23 cellular contexts compared by ENCODE assay signal in the genomic region with DNA sequence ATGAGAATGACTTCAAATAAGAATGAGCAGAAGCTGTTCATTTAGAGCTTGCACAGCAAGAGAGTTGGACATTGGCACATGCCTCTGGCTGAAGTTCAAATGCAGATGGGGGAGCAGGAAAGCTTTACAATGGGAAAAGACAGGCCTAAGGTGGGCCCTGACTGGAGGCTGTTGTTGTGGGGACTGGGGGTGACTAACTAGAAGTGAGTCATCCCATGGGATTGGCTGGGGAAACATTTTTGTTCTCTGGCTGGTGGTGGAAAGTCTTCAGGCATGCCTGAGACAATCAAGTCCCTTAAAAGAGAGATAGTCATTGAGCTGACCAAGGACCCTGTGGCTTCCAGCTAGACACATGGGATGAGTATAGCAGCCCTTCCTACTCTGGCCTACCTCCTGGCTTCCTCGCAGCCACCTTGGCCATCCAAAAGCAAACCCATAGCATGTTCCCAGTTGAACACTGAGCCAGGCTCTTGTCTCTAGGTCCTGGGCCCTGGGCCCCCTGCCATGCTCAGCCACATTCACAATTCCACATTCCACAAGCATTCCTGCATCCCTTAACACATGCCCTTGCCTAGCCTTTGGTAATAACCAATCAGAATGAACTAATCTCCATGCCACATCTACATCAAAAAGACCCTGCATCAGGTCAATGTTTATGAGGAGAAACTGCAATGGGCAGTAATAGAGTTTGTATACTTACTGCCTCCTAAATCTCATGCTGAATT.
"Had no signal": no experiment of that assay in that cellular context is flagged by ENCODE, and none has a peak within 500 bp of the region (broad histone marks: within the 10 kb centered on the region; RNA-seq: fewer than 3 reads in every experiment).

No MANE protein-coding gene starts in this region.

- H3K4me1 ChIP-seq: pancreas, psoas muscle, tibial artery had no signal

- H3K9me3 ChIP-seq: pancreas, psoas muscle, tibial artery had no signal

- FAIRE-seq: islet of Langerhans, pancreas had no signal

- H3K9me3 Mint-ChIP-seq: activated CD4-positive, alpha-beta memory T cell treated with anti-CD3 and anti-CD28 coated beads, Interleukin-2, amount 10 ng/mL, durations not matched to agents 7 days and 5 days; activated CD4-positive, alpha-beta T cell treated with anti-CD3 and anti-CD28 coated beads, Interleukin-2, amount 10 ng/mL, durations not matched to agents 24 days and 14 days; activated naive CD4-positive, alpha-beta T cell treated with anti-CD3 and anti-CD28 coated beads, Interleukin-2, amount 10 ng/mL, durations not matched to agents 7 days and 5 days; endodermal cell; memory B cell; nephron progenitor cell; stimulated activated effector memory CD8-positive, alpha-beta T cell treated with anti-CD3 and anti-CD28 coated beads, Interleukin-12 subunit alpha, Interleukin-12 subunit beta, amount 100 ng/mL, for 72 hours; stimulated activated naive CD8-positive, alpha-beta T cell treated with anti-CD3 and anti-CD28 coated beads, Interleukin-15, amount 100 ng/mL, for 72 hours had no signal

- H3K27ac ChIP-seq: coronary artery, epithelial cell of prostate, pancreas, psoas muscle, tibial artery had no signal

- H3K27me3 Mint-ChIP-seq: activated CD4-positive, alpha-beta memory T cell treated with anti-CD3 and anti-CD28 coated beads, Interleukin-2, amount 10 ng/mL, durations not matched to agents 7 days and 5 days; activated CD4-positive, alpha-beta T cell treated with anti-CD3 and anti-CD28 coated beads, Interleukin-2, amount 10 ng/mL, durations not matched to agents 24 days and 14 days; activated CD8-positive, alpha-beta memory T cell treated with anti-CD3 and anti-CD28 coated beads, Interleukin-2, amount 10 ng/mL, durations not matched to agents 7 days and 5 days; activated naive CD4-positive, alpha-beta T cell treated with anti-CD3 and anti-CD28 coated beads, Interleukin-2, amount 10 ng/mL, durations not matched to agents 7 days and 5 days; stimulated activated naive CD8-positive, alpha-beta T cell treated with anti-CD3 and anti-CD28 coated beads, Interleukin-15, amount 100 ng/mL, for 72 hours had no signal

- H3K27ac Mint-ChIP-seq: activated CD4-positive, alpha-beta memory T cell treated with anti-CD3 and anti-CD28 coated beads, Interleukin-2, amount 10 ng/mL, durations not matched to agents 7 days and 5 days; activated CD4-positive, alpha-beta T cell treated with anti-CD3 and anti-CD28 coated beads, Interleukin-2, amount 10 ng/mL, durations not matched to agents 24 days and 14 days; activated CD8-positive, alpha-beta memory T cell treated with anti-CD3 and anti-CD28 coated beads, Interleukin-2, amount 10 ng/mL, durations not matched to agents 7 days and 5 days; activated naive CD4-positive, alpha-beta T cell treated with anti-CD3 and anti-CD28 coated beads, Interleukin-2, amount 10 ng/mL, durations not matched to agents 7 days and 5 days; endodermal cell; memory B cell; nephron progenitor cell; stimulated activated effector memory CD8-positive, alpha-beta T cell treated with anti-CD3 and anti-CD28 coated beads, Interleukin-12 subunit alpha, Interleukin-12 subunit beta, amount 100 ng/mL, for 72 hours; stimulated activated naive CD8-positive, alpha-beta T cell treated with anti-CD3 and anti-CD28 coated beads, Interleukin-15, amount 100 ng/mL, for 72 hours had no signal

- H3K27me3 ChIP-seq: pancreas, tibial artery had no signal

- DNase-seq: activated CD4-positive, alpha-beta memory T cell treated with anti-CD3 and anti-CD28 coated beads, Interleukin-2, amount 10 ng/mL, durations not matched to agents 7 days and 5 days; activated CD4-positive, alpha-beta T cell treated with anti-CD3 and anti-CD28 coated beads, Interleukin-2, amount 10 ng/mL, durations not matched to agents 24 days and 14 days; activated CD8-positive, alpha-beta memory T cell treated with anti-CD3 and anti-CD28 coated beads, Interleukin-2, amount 10 ng/mL, durations not matched to agents 7 days and 5 days; activated effector memory CD4-positive, alpha-beta T cell treated with anti-CD3 and anti-CD28 coated beads, Interleukin-2, amount 50 U/mL, for 16 hours; activated naive CD4-positive, alpha-beta T cell treated with anti-CD3 and anti-CD28 coated beads, Interleukin-2, amount 10 ng/mL, durations not matched to agents 7 days and 5 days; activated T-cell treated with anti-CD3 and anti-CD28 coated beads for 4 hours; amygdala; cerebellar nuclear complex; endodermal cell; left cardiac atrium; nephron progenitor cell; pancreas; psoas muscle; right cardiac atrium; stimulated activated CD4-positive, alpha-beta T cell treated with anti-CD3 and anti-CD28 coated beads, Interleukin-1b, Interleukin-23, amount 100 ng/mL, for 48 hours; stimulated activated naive CD8-positive, alpha-beta T cell treated with anti-CD3 and anti-CD28 coated beads, Interleukin-15, amount 100 ng/mL, for 72 hours; tibial artery had no signal

- H3K4me1 Mint-ChIP-seq: activated CD4-positive, alpha-beta memory T cell treated with anti-CD3 and anti-CD28 coated beads, Interleukin-2, amount 10 ng/mL, durations not matched to agents 7 days and 5 days; activated CD4-positive, alpha-beta T cell treated with anti-CD3 and anti-CD28 coated beads, Interleukin-2, amount 10 ng/mL, durations not matched to agents 24 days and 14 days; activated CD8-positive, alpha-beta memory T cell treated with anti-CD3 and anti-CD28 coated beads, Interleukin-2, amount 10 ng/mL, durations not matched to agents 7 days and 5 days; activated naive CD4-positive, alpha-beta T cell treated with anti-CD3 and anti-CD28 coated beads, Interleukin-2, amount 10 ng/mL, durations not matched to agents 7 days and 5 days; endodermal cell; memory B cell; nephron progenitor cell; stimulated activated effector memory CD8-positive, alpha-beta T cell treated with anti-CD3 and anti-CD28 coated beads, Interleukin-12 subunit alpha, Interleukin-12 subunit beta, amount 100 ng/mL, for 72 hours; stimulated activated naive CD8-positive, alpha-beta T cell treated with anti-CD3 and anti-CD28 coated beads, Interleukin-15, amount 100 ng/mL, for 72 hours had no signal

- ATAC-seq: activated CD4-positive, CD25-positive, alpha-beta regulatory T cell treated with anti-CD3 and anti-CD28 coated beads, Interleukin-2, amount 50 U/mL, for 24 hours; activated CD8-positive, alpha-beta memory T cell treated with anti-CD3 and anti-CD28 coated beads, Interleukin-2, amount 10 ng/mL, durations not matched to agents 7 days and 5 days; left cardiac atrium; pancreas; psoas muscle; right cardiac atrium; stimulated activated effector memory CD8-positive, alpha-beta T cell treated with anti-CD3 and anti-CD28 coated beads, Interleukin-12 subunit alpha, Interleukin-12 subunit beta, amount 100 ng/mL, for 72 hours; stimulated activated naive CD8-positive, alpha-beta T cell treated with anti-CD3 and anti-CD28 coated beads, Interleukin-15, amount 100 ng/mL, for 72 hours had no signal

- H3K36me3 Mint-ChIP-seq: activated CD8-positive, alpha-beta memory T cell treated with anti-CD3 and anti-CD28 coated beads, Interleukin-2, amount 10 ng/mL, durations not matched to agents 7 days and 5 days; activated naive CD4-positive, alpha-beta T cell treated with anti-CD3 and anti-CD28 coated beads, Interleukin-2, amount 10 ng/mL, durations not matched to agents 7 days and 5 days; memory B cell; stimulated activated effector memory CD8-positive, alpha-beta T cell treated with anti-CD3 and anti-CD28 coated beads, Interleukin-12 subunit alpha, Interleukin-12 subunit beta, amount 100 ng/mL, for 72 hours had no signal

- H3K4me3 Mint-ChIP-seq: activated CD4-positive, alpha-beta memory T cell treated with anti-CD3 and anti-CD28 coated beads, Interleukin-2, amount 10 ng/mL, durations not matched to agents 7 days and 5 days; activated CD4-positive, alpha-beta T cell treated with anti-CD3 and anti-CD28 coated beads, Interleukin-2, amount 10 ng/mL, durations not matched to agents 24 days and 14 days; activated CD8-positive, alpha-beta memory T cell treated with anti-CD3 and anti-CD28 coated beads, Interleukin-2, amount 10 ng/mL, durations not matched to agents 7 days and 5 days; activated naive CD4-positive, alpha-beta T cell treated with anti-CD3 and anti-CD28 coated beads, Interleukin-2, amount 10 ng/mL, durations not matched to agents 7 days and 5 days; endodermal cell; memory B cell; nephron progenitor cell; stimulated activated effector memory CD8-positive, alpha-beta T cell treated with anti-CD3 and anti-CD28 coated beads, Interleukin-12 subunit alpha, Interleukin-12 subunit beta, amount 100 ng/mL, for 72 hours; stimulated activated naive CD8-positive, alpha-beta T cell treated with anti-CD3 and anti-CD28 coated beads, Interleukin-15, amount 100 ng/mL, for 72 hours had no signal

- H3K36me3 ChIP-seq: pancreas, tibial artery had no signal

- H3K4me3 ChIP-seq: coronary artery, pancreas, psoas muscle, tibial artery had no signal
